1 cellular context compared by ENCODE assay signal in the genomic region with DNA sequence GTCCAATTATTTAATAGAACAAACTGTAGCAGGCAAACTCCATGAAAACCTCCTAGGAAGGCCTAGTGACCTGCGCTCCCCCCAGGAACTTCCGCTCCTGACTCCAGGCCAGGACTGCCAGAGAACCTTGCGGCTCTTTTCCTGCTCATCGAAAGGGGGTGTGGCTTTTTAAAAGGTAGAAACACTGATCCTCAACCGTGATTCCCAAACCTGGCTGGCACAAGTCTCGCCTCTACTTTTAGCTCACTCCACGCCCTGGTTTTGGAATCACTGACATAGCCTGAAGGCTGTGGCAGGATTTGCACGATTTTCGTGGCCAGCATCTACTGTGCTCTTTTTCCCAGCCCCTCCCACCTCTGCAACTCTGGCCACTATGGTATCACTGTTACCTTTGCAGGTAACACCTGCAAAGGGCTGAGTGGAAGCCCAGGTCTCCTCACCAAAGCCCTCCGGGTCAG.
A peak's percentile ranks its signal among the peaks of the same experiment; 100 is the strongest.
TF ChIP-seq lines count a peak whose summit lies in the region.

No MANE protein-coding gene starts in this region.

TF ChIP-seq in WTC11, 78 proteins besides CTCF, POLR2A, EP300 and RAD21 (continued from another document):
- TF ChIP-seq ETV6 (CRISPR knock-in tag; IDR thresholded peaks at IDR 0.05) (0 out of 2 replicates have a peak, but pooled peaks have one; percentile 36), SP1 (CRISPR knock-in tag; conservative IDR thresholded peaks at IDR 0.05) (peak; percentile 5; the same call in 1 of the 2 replicates)
- TF ChIP-seq, protein P1, sequence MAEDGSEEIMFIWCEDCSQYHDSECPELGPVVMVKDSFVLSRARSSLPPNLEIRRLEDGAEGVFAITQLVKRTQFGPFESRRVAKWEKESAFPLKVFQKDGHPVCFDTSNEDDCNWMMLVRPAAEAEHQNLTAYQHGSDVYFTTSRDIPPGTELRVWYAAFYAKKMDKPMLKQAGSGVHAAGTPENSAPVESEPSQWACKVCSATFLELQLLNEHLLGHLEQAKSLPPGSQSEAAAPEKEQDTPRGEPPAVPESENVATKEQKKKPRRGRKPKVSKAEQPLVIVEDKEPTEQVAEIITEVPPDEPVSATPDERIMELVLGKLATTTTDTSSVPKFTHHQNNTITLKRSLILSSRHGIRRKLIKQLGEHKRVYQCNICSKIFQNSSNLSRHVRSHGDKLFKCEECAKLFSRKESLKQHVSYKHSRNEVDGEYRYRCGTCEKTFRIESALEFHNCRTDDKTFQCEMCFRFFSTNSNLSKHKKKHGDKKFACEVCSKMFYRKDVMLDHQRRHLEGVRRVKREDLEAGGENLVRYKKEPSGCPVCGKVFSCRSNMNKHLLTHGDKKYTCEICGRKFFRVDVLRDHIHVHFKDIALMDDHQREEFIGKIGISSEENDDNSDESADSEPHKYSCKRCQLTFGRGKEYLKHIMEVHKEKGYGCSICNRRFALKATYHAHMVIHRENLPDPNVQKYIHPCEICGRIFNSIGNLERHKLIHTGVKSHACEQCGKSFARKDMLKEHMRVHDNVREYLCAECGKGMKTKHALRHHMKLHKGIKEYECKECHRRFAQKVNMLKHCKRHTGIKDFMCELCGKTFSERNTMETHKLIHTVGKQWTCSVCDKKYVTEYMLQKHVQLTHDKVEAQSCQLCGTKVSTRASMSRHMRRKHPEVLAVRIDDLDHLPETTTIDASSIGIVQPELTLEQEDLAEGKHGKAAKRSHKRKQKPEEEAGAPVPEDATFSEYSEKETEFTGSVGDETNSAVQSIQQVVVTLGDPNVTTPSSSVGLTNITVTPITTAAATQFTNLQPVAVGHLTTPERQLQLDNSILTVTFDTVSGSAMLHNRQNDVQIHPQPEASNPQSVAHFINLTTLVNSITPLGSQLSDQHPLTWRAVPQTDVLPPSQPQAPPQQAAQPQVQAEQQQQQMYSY (CRISPR knock-in tag; IDR thresholded peaks at IDR 0.05), result peak; percentile 99
- TF ChIP-seq, protein P2, sequence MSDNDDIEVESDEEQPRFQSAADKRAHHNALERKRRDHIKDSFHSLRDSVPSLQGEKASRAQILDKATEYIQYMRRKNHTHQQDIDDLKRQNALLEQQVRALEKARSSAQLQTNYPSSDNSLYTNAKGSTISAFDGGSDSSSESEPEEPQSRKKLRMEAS (CRISPR knock-in tag; IDR thresholded peaks at IDR 0.05), result peak; percentile 58
